Comparison of ENCODE assay signal across 13 cellular contexts in the genomic region with DNA sequence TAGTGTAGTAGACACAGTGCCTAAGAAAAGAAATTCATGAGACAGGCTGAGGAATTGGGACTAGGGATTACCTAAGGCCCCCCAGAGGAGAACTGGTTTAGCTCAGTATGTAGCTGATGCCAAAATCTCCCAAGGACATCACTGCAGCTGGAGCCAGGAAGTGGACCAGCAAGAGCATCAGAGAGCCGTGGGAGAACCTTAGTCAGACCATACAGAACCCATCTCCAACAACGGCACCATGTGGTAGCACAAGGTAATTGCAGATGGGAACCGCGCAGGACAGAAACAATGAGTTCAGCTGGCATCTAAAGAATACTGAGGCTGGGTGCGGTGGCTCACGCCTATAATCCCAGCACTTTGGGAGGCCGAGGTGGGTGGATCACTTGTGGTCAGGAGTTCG.
DNase-seq lines count a peak whose midpoint lies in the region; ATAC-seq and TF ChIP-seq lines count a peak whose summit lies in the region.
"Had no signal": no experiment of that assay in that cellular context is flagged by ENCODE, and none has a peak within 500 bp of the region (broad histone marks: within the 10 kb centered on the region; RNA-seq: fewer than 3 reads in every experiment).

No MANE protein-coding gene starts in this region.

- no peaks in the 10 kb centered on the region for H3K36me3 Mint-ChIP-seq in chondrocyte (ENCODE audit: low read depth)
- no peaks in the 10 kb centered on the region for H3K36me3 Mint-ChIP-seq in CD4-positive, alpha-beta T cell (ENCODE audit: low read depth)
- H3K36me3 Mint-ChIP-seq: memory B cell had no signal

- H3K27ac Mint-ChIP-seq in chondrocyte (ENCODE audit: unreplicated experiment) = no peak overlapping the region
- H3K27ac Mint-ChIP-seq in CD4-positive, alpha-beta T cell = no peak overlapping the region
- H3K27ac Mint-ChIP-seq: B cell; dendritic cell treated with granulocyte-macrophage colony-stimulating factor and Interleukin-4, amounts not matched to agents 40 ng/mL and 50 ng/mL, for 4 days; memory B cell had no signal

- TF ChIP-seq POLR2A in NB4 (IDR thresholded peaks at IDR 0.05; ENCODE audit: extremely low read depth, insufficient read length) (no peak), GM18505 (IDR thresholded peaks at IDR 0.05; ENCODE audit: borderline replicate concordance, extremely low read depth, insufficient read depth, insufficient read length) (no peak)

- ATAC-seq in psoas muscle (no peak), GM18505 (IDR thresholded peaks at IDR 0.05; ENCODE audit: unreplicated experiment) (no peak), aorta (ENCODE audit: low FRiP score) (no peak)
- ATAC-seq in CD4-positive, alpha-beta T cell (ENCODE audit: poor library complexity) = no peak

- no peak overlapping the region for H3K4me3 Mint-ChIP-seq in chondrocyte (ENCODE audit: unreplicated experiment)
- H3K4me3 Mint-ChIP-seq in CD4-positive, alpha-beta T cell = no peak overlapping the region
- H3K4me3 Mint-ChIP-seq: B cell; dendritic cell treated with granulocyte-macrophage colony-stimulating factor and Interleukin-4, amounts not matched to agents 40 ng/mL and 50 ng/mL, for 4 days; memory B cell had no signal

- H3K9me3 Mint-ChIP-seq in chondrocyte (ENCODE audit: low read depth) = peaks cover 5% of the 10 kb centered on the region
- H3K9me3 Mint-ChIP-seq in CD4-positive, alpha-beta T cell = peaks cover 8% of the 10 kb centered on the region
- H3K9me3 Mint-ChIP-seq: memory B cell had no signal

- POLR2A ChIA-PET in CD4-positive, alpha-beta T cell (lab: Charles Lee) = no interaction called here

- no peaks in the 10 kb centered on the region for H3K36me3 ChIP-seq in psoas muscle (ENCODE audit: insufficient read depth in 1 of 2, low read depth in 1 of 2)
- no peaks in the 10 kb centered on the region for H3K36me3 ChIP-seq in aorta (ENCODE audit: control insufficient read depth in 1 of 2, insufficient read depth in 2 of 2, low read length in 1 of 2)

- intact Hi-C loops in psoas muscle (cut with DNase I) (no loop called here), aorta (cut with DNase I) (no loop called here)
- intact Hi-C loops in CD4-positive, alpha-beta T cell (cut with DNase I, micrococcal nuclease) = no loop called here

- CTCF ChIA-PET in CD4-positive, alpha-beta T cell (lab: Charles Lee) = no interaction called here

- no peaks in the 10 kb centered on the region for H3K9me3 ChIP-seq in psoas muscle
- peaks cover 4% of the 10 kb centered on the region for H3K9me3 ChIP-seq in CD4-positive, alpha-beta T cell (ENCODE audit: control insufficient read depth, low read length)
- peaks cover 3% of the 10 kb centered on the region for H3K9me3 ChIP-seq in aorta (ENCODE audit: control insufficient read depth, low read length)

- 45 to 56% (median 49%) methylated on average over 8 of the region's 8 CpGs for WGBS in psoas muscle, 3 donors
- WGBS in aorta, 2 donors = 38 to 40% methylated on average over 8 of the region's 8 CpGs

- peak; percentile 46 for TF ChIP-seq CTCF in NB4 (IDR thresholded peaks at IDR 0.05; ENCODE audit: low read depth, low read length)
- TF ChIP-seq CTCF in chondrocyte (IDR thresholded peaks at IDR 0.05) = peak; percentile 46
- TF ChIP-seq CTCF in psoas muscle (IDR thresholded peaks at IDR 0.05) = peak; percentile 21
- no peak for TF ChIP-seq CTCF in CD4-positive, alpha-beta T cell (IDR thresholded peaks at IDR 0.05)

- H3K4me1 ChIP-seq in psoas muscle = no peaks in the 10 kb centered on the region
- H3K4me1 ChIP-seq in aorta (ENCODE audit: control insufficient read depth in 1 of 2, insufficient read depth in 2 of 2, low read length in 2 of 2) = no peaks in the 10 kb centered on the region

- H3K27me3 ChIP-seq in psoas muscle (ENCODE audit: insufficient read depth in 3 of 3, low read length in 2 of 3) = no peaks in the 10 kb centered on the region
- H3K27me3 ChIP-seq in CD4-positive, alpha-beta T cell (ENCODE audit: control insufficient read depth, insufficient read depth, low read length) = no peaks in the 10 kb centered on the region
- peaks cover 0 to 2% of the 10 kb centered on the region in 2 donors for H3K27me3 ChIP-seq in aorta (ENCODE audit: control insufficient read depth in 1 of 2, insufficient read depth in 2 of 2, low read length in 1 of 2)

- DNase-seq in activated CD4-positive, alpha-beta T cell treated with anti-CD3 and anti-CD28 coated beads for 48 hours = peak; percentile 22
- DNase-seq in activated CD4-positive, alpha-beta T cell treated with anti-CD3 and anti-CD28 coated beads for 1 hour = no peak
- DNase-seq in NB4 (ENCODE audit: low read depth) (peak; percentile 25), chondrocyte (ENCODE audit: low spot score) (no peak), psoas muscle (no peak), aorta (no peak)
- no peak for DNase-seq in CD4-positive, alpha-beta T cell
- DNase-seq: NCI-H774 had no signal

- no peak overlapping the region for H3K27ac ChIP-seq in psoas muscle
- H3K27ac ChIP-seq in CD4-positive, alpha-beta T cell (ENCODE audit: low read depth, low read length) = no peak overlapping the region
- no peak overlapping the region for H3K27ac ChIP-seq in aorta (ENCODE audit: low read depth in 1 of 2, low read length in 2 of 2)
- H3K27ac ChIP-seq: HL-60 had no signal

- H3K4me1 Mint-ChIP-seq in chondrocyte (ENCODE audit: low read depth) = peaks cover 21% of the 10 kb centered on the region
- H3K4me1 Mint-ChIP-seq in CD4-positive, alpha-beta T cell (ENCODE audit: low read depth) = no peaks in the 10 kb centered on the region
- H3K4me1 Mint-ChIP-seq: B cell, memory B cell had no signal

- no peak overlapping the region for H3K4me3 ChIP-seq in NB4 (ENCODE audit: low read depth, low read length)
- H3K4me3 ChIP-seq in psoas muscle = no peak overlapping the region
- H3K4me3 ChIP-seq in aorta (ENCODE audit: low read length in 2 of 2) = no peak overlapping the region

- no peaks in the 10 kb centered on the region for H3K27me3 Mint-ChIP-seq in chondrocyte (ENCODE audit: low read depth)
- no peaks in the 10 kb centered on the region for H3K27me3 Mint-ChIP-seq in CD4-positive, alpha-beta T cell
- H3K27me3 Mint-ChIP-seq: B cell; dendritic cell treated with granulocyte-macrophage colony-stimulating factor and Interleukin-4, amounts not matched to agents 40 ng/mL and 50 ng/mL, for 4 days; memory B cell had no signal

Comparison
In these comparisons a context has a peak if more than half of its experiments do, and no peak if none do; other contexts are left out.
1. DNase-seq: peak in activated CD4-positive, alpha-beta T cell treated with anti-CD3 and anti-CD28 coated beads for 48 hours (single experiment) and NB4 (single experiment); none in activated CD4-positive, alpha-beta T cell treated with anti-CD3 and anti-CD28 coated beads for 1 hour (single experiment), chondrocyte (single experiment), psoas muscle (0 of 2), CD4-positive, alpha-beta T cell (0 of 10) and aorta (0 of 2).